10 cellular contexts compared by ENCODE assay signal in genomic region chr22:29290061-29290460, GRCh38. TPM values are rescaled to one million over a fixed set of nuclear protein-coding genes. Genes with fewer than 3 reads are reported as not detected.
"Had no signal": no experiment of that assay in that cellular context is flagged by ENCODE, and none has a peak within 500 bp of the region (broad histone marks: within the 10 kb centered on the region; RNA-seq: fewer than 3 reads in every experiment).

No MANE protein-coding gene starts in this region.

- FAIRE-seq: HTR-8/SVneo, K562 had no signal

- ATAC-seq: K562 had no signal

- DNase-seq: IMR-90, Karpas-422, Kasumi-1, KBM-7, KG1 had no signal

- H3K4me3 ChIP-seq: K562 had no signal

- H3K9ac ChIP-seq: KMS-11 had no signal

- H3K27ac ChIP-seq: HL-60, KMS-11 had no signal

- H3K4me2 ChIP-seq: KMS-11 had no signal

RNA-seq across cellular contexts. Expression of gene RASL10A, which starts 25.4 kb away (rescaled TPM):
- total RNA-seq: IMR-90 had no signal
- polyA plus RNA-seq: IgD-negative memory B cell had no signal
